ENCODE assay signal across 7 cellular contexts in genomic region chr1:212062832-212063438, GRCh38. TPM values are rescaled to one million over a fixed set of nuclear protein-coding genes. Genes with fewer than 3 reads are reported as not detected.
DNase-seq lines count a peak whose midpoint lies in the region; ATAC-seq and TF ChIP-seq lines count a peak whose summit lies in the region.

No MANE protein-coding gene starts in this region.

- H3K9me3 ChIP-seq in gastrocnemius medialis, result no peaks in the 10 kb centered on the region

- no peak overlapping the region for H3K4me3 ChIP-seq in gastrocnemius medialis

- POLR2A ChIA-PET in GM10248 (lab: Yijun Ruan, JAX), result no interaction called here

- H3K27me3 ChIP-seq in gastrocnemius medialis, result no peaks in the 10 kb centered on the region

- no peak overlapping the region for H3K27ac Mint-ChIP-seq in glutamatergic neuron (ENCODE audit: unreplicated experiment)
- H3K27ac Mint-ChIP-seq in stimulated activated naive CD8-positive, alpha-beta T cell treated with anti-CD3 and anti-CD28 coated beads, Interleukin-15, amount 100 ng/mL, for 72 hours, result no peak overlapping the region

- no peak overlapping the region for H3K27ac ChIP-seq in VCaP
- H3K27ac ChIP-seq in gastrocnemius medialis, result no peak overlapping the region

- no peaks in the 10 kb centered on the region for H3K36me3 Mint-ChIP-seq in glutamatergic neuron (ENCODE audit: unreplicated experiment)

- peak; percentile 28 for DNase-seq in GM10248 (ENCODE audit: extremely low spot score)
- peak; percentile 65 for DNase-seq in NCI-H1105 treated with DMSO at 0.1 percent for 48 hours (lab: John Stamatoyannopoulos, UW)
- no peak for DNase-seq in glutamatergic neuron
- no peak for DNase-seq in gastrocnemius medialis
- DNase-seq in stimulated activated naive CD8-positive, alpha-beta T cell treated with anti-CD3 and anti-CD28 coated beads, Interleukin-15, amount 100 ng/mL, for 72 hours, result no peak

- no peaks in the 10 kb centered on the region for H3K36me3 ChIP-seq in gastrocnemius medialis

- no peaks in the 10 kb centered on the region for H3K9me3 Mint-ChIP-seq in glutamatergic neuron (ENCODE audit: unreplicated experiment)
- H3K9me3 Mint-ChIP-seq in stimulated activated naive CD8-positive, alpha-beta T cell treated with anti-CD3 and anti-CD28 coated beads, Interleukin-15, amount 100 ng/mL, for 72 hours, result no peaks in the 10 kb centered on the region

- no peaks in the 10 kb centered on the region for H3K4me1 ChIP-seq in gastrocnemius medialis

- intact Hi-C loops in gastrocnemius medialis (cut with DNase I; ENCODE audit: low total_unique reads), result loop anchor here (2.0 kb wide), 1 partner anchor 394 kb away; no protein-coding TSS in a partner anchor

- no peak overlapping the region for H3K4me3 Mint-ChIP-seq in glutamatergic neuron (ENCODE audit: unreplicated experiment)
- no peak overlapping the region for H3K4me3 Mint-ChIP-seq in stimulated activated naive CD8-positive, alpha-beta T cell treated with anti-CD3 and anti-CD28 coated beads, Interleukin-15, amount 100 ng/mL, for 72 hours

- ATAC-seq in gastrocnemius medialis (peak; percentile 51 to 58), GM21526 (IDR thresholded peaks at IDR 0.05; ENCODE audit: low FRiP score, unreplicated experiment) (no peak)
- no peak for ATAC-seq in stimulated activated naive CD8-positive, alpha-beta T cell treated with anti-CD3 and anti-CD28 coated beads, Interleukin-15, amount 100 ng/mL, for 72 hours

- H3K27me3 Mint-ChIP-seq in glutamatergic neuron (ENCODE audit: unreplicated experiment), result no peaks in the 10 kb centered on the region
- H3K27me3 Mint-ChIP-seq in stimulated activated naive CD8-positive, alpha-beta T cell treated with anti-CD3 and anti-CD28 coated beads, Interleukin-15, amount 100 ng/mL, for 72 hours, result no peaks in the 10 kb centered on the region

- H3K4me1 Mint-ChIP-seq in glutamatergic neuron (ENCODE audit: low read depth, unreplicated experiment), result no peaks in the 10 kb centered on the region
- peaks cover 6% of the 10 kb centered on the region for H3K4me1 Mint-ChIP-seq in stimulated activated naive CD8-positive, alpha-beta T cell treated with anti-CD3 and anti-CD28 coated beads, Interleukin-15, amount 100 ng/mL, for 72 hours

- CTCF ChIA-PET in GM10248 (lab: Yijun Ruan, JAX), result interaction anchor here (0.7 to 6.7 kb wide), 39 partner anchors 8 to 427 kb away, joined by 3 to 130 read pairs (median 4); partner anchors contain the start of genes DTL, INTS7 and NENF

- TF ChIP-seq CTCF in GM10248 (IDR thresholded peaks at IDR 0.05; ENCODE audit: control extremely low read depth, extremely low read depth, low read depth, missing control alignments) (peak; percentile 49), VCaP (conservative IDR thresholded peaks at IDR 0.05) (peak; percentile 79), glutamatergic neuron (IDR thresholded peaks at IDR 0.05; ENCODE audit: partially characterized antibody, unreplicated experiment) (peak; percentile 87), gastrocnemius medialis (IDR thresholded peaks at IDR 0.05 in 4 of 5, conservative IDR thresholded peaks at IDR 0.05 in 1 of 5) (peak; percentile 38 to 66 (median 50))

- TF ChIP-seq POLR2A in gastrocnemius medialis (IDR thresholded peaks at IDR 0.05), result no peak

- in situ Hi-C loops in gastrocnemius medialis (cut with MboI; ENCODE audit: low sequenced_read_pairs in 4 of 4), result loop anchor here (5.0 to 25.0 kb wide), 4 partner anchors 299 to 394 kb away; no protein-coding TSS in a partner anchor

RNA-seq across cellular contexts. Expression of gene DTL, which starts 27.4 kb away (rescaled TPM):
- 7.4 TPM for total RNA-seq in glutamatergic neuron (ENCODE audit: unreplicated experiment)
- 1 to 10 TPM in 1 of 4 donors, under 1 TPM in 1, not detected in 2; 0.52 to 1.8 TPM for total RNA-seq in gastrocnemius medialis

RNA-seq across cellular contexts. Expression of gene INTS7, which starts 27.6 kb away (rescaled TPM):
- total RNA-seq in glutamatergic neuron (ENCODE audit: unreplicated experiment), result 17.6 TPM
- 1 to 10 TPM; 4.0 to 8.0 (median 6.6) TPM for total RNA-seq in gastrocnemius medialis

Comparison
In these comparisons a context has a peak if more than half of its experiments do, and no peak if none do; other contexts are left out.
1. DNase-seq: peak in GM10248 (single experiment) and NCI-H1105 treated with DMSO at 0.1 percent for 48 hours (single experiment); none in glutamatergic neuron (single experiment), gastrocnemius medialis (0 of 2) and stimulated activated naive CD8-positive, alpha-beta T cell treated with anti-CD3 and anti-CD28 coated beads, Interleukin-15, amount 100 ng/mL, for 72 hours (0 of 2).
2. ATAC-seq: peak in gastrocnemius medialis (2 of 2); none in GM21526 (single experiment) and stimulated activated naive CD8-positive, alpha-beta T cell treated with anti-CD3 and anti-CD28 coated beads, Interleukin-15, amount 100 ng/mL, for 72 hours (single experiment).
3. Peak in every context shown above with its lines, with median percentiles within 50 percentile points of each other: CTCF ChIP-seq.